13 cellular contexts compared by ENCODE assay signal in the genomic region with DNA sequence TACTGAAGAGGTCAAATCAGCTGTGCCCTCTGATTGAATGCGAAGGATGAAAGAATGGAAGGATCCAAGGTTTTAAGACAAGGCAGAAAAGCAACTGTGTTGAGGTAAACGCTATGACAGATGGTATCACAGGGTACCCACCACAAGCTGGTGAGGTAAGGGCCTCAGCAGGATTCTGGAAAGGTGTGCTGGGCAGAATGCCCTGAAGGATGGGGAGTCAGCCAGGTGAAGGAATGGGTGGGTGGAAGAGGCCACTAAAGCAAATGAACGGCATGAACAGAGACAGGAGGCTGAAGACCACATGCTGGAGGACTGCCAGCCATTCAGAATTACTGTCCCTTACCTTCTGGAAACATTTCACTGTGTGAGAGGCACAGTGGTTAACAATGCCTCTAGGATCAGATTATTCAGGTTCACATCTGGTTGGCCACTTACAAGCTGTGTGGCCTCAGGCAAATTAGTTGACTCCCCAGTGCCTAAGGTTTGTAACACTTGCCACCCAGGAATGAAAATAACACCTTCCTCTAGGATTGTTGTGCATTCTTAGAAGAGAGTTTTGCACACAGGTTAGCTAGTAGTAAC. TPM values are rescaled to one million over a fixed set of nuclear protein-coding genes. Genes with fewer than 3 reads are reported as not detected.
A peak's percentile ranks its signal among the peaks of the same experiment; 100 is the strongest.
DNase-seq lines count a peak whose midpoint lies in the region; ATAC-seq, FAIRE-seq and TF ChIP-seq lines count a peak whose summit lies in the region.
"Had no signal": no experiment of that assay in that cellular context is flagged by ENCODE, and none has a peak within 500 bp of the region (broad histone marks: within the 10 kb centered on the region; RNA-seq: fewer than 3 reads in every experiment).

No MANE protein-coding gene starts in this region.

- peak; percentile 20 for ATAC-seq in activated CD8-positive, alpha-beta memory T cell treated with anti-CD3 and anti-CD28 coated beads, Interleukin-2, amount 10 ng/mL, durations not matched to agents 7 days and 5 days
- peak; percentile 27 for ATAC-seq in central memory CD8-positive, alpha-beta T cell (replicated peaks; ENCODE audit: extremely low read depth, poor library complexity, severe bottlenecking)
- ATAC-seq in GM18870 (IDR thresholded peaks at IDR 0.05; ENCODE audit: unreplicated experiment) (no peak), HG03196 (IDR thresholded peaks at IDR 0.05; ENCODE audit: unreplicated experiment) (no peak)

- H4K20me1 ChIP-seq in neural progenitor cell (ENCODE audit: low read depth), result no peaks in the 10 kb centered on the region

- H3K4me3 ChIP-seq in small intestine (ENCODE audit: low read depth in 1 of 2, low read length in 2 of 2), result no peak overlapping the region
- H3K4me3 ChIP-seq in neural progenitor cell, result no peak overlapping the region
- H3K4me3 ChIP-seq: thyroid gland had no signal

- H3K9me3 ChIP-seq in small intestine (ENCODE audit: control insufficient read depth, low read depth) (no peaks in the 10 kb centered on the region), neural progenitor cell (ENCODE audit: low read depth) (no peaks in the 10 kb centered on the region)
- H3K9me3 ChIP-seq: thyroid gland had no signal

- H3K79me2 ChIP-seq in neural progenitor cell (ENCODE audit: low read depth), result no peaks in the 10 kb centered on the region

- DNase-seq in activated CD8-positive, alpha-beta memory T cell treated with anti-CD3 and anti-CD28 coated beads, Interleukin-2, amount 10 ng/mL, durations not matched to agents 7 days and 5 days, result peak; percentile 43
- DNase-seq in activated CD8-positive, alpha-beta memory T cell treated with anti-CD3 and anti-CD28 coated beads, Interleukin-2, amount 50 U/mL, for 48 hours, result no peak
- DNase-seq in NCI-H69 (lab: John Stamatoyannopoulos, UW) (peak; percentile 94), small intestine (no peak), neural progenitor cell (ENCODE audit: low spot score) (no peak)
- DNase-seq in central memory CD8-positive, alpha-beta T cell (ENCODE audit: low spot score in 2 of 2), result no peak
- DNase-seq: dermis blood vessel endothelial cell, thyroid gland had no signal

- WGBS in small intestine, 3 donors, result 51 to 59% (median 52%) methylated on average over 3 of the region's 3 CpGs

- H3K36me3 Mint-ChIP-seq in activated CD8-positive, alpha-beta memory T cell treated with anti-CD3 and anti-CD28 coated beads, Interleukin-2, amount 10 ng/mL, durations not matched to agents 7 days and 5 days, result peaks cover 39% of the 10 kb centered on the region
- H3K36me3 Mint-ChIP-seq in central memory CD8-positive, alpha-beta T cell (ENCODE audit: insufficient read depth), result peaks cover 21% of the 10 kb centered on the region
- H3K36me3 Mint-ChIP-seq in neural progenitor cell, result no peaks in the 10 kb centered on the region

- H3K27ac ChIP-seq in small intestine (ENCODE audit: low read depth in 1 of 2, low read length in 1 of 2) (peak overlapping the region; percentile 56 to 85), neural progenitor cell (no peak overlapping the region)
- H3K27ac ChIP-seq: thyroid gland had no signal

- H3K27me3 ChIP-seq in small intestine (ENCODE audit: control insufficient read depth in 2 of 2, insufficient read depth in 2 of 2, low read length in 2 of 2) (no peaks in the 10 kb centered on the region), neural progenitor cell (no peaks in the 10 kb centered on the region)
- H3K27me3 ChIP-seq: thyroid gland had no signal

- H3F3A ChIP-seq in neural progenitor cell (ENCODE audit: low read depth), result no peaks in the 10 kb centered on the region

- H3K36me3 ChIP-seq in small intestine (ENCODE audit: control insufficient read depth in 2 of 2, insufficient read depth in 2 of 2, low read length in 2 of 2) (no peaks in the 10 kb centered on the region), neural progenitor cell (no peaks in the 10 kb centered on the region)
- H3K36me3 ChIP-seq: thyroid gland had no signal

- CTCF ChIA-PET in activated CD8-positive, alpha-beta memory T cell treated with anti-CD3 and anti-CD28 coated beads, Interleukin-2, amount 10 ng/mL, durations not matched to agents 7 days and 5 days (lab: Charles Lee), result interaction anchor here (1.1 to 4.4 kb wide), 9 partner anchors 10 to 58 kb away, joined by 3 to 28 read pairs (median 6); a partner anchor contains a TSS

- TF ChIP-seq CTCF in neural progenitor cell (IDR thresholded peaks at IDR 0.05), result no peak

- no peak for FAIRE-seq in small intestine (lab: Jason Lieb, UNC)
- FAIRE-seq: GM12892, RCC 7860 had no signal

- no peaks in the 10 kb centered on the region for H3K27me3 Mint-ChIP-seq in activated CD8-positive, alpha-beta memory T cell treated with anti-CD3 and anti-CD28 coated beads, Interleukin-2, amount 10 ng/mL, durations not matched to agents 7 days and 5 days
- no peaks in the 10 kb centered on the region for H3K27me3 Mint-ChIP-seq in central memory CD8-positive, alpha-beta T cell
- no peaks in the 10 kb centered on the region for H3K27me3 Mint-ChIP-seq in neural progenitor cell (ENCODE audit: insufficient read depth, low read depth)

- H3K4me1 ChIP-seq in small intestine (ENCODE audit: control insufficient read depth in 2 of 2, insufficient read depth in 1 of 2, low read depth in 1 of 2, low read length in 1 of 2) (peaks cover 9 to 15% of the 10 kb centered on the region in 2 donors), neural progenitor cell (no peaks in the 10 kb centered on the region)
- H3K4me1 ChIP-seq: thyroid gland had no signal

- H3K4me3 Mint-ChIP-seq in activated CD8-positive, alpha-beta memory T cell treated with anti-CD3 and anti-CD28 coated beads, Interleukin-2, amount 10 ng/mL, durations not matched to agents 7 days and 5 days, result peak overlapping the region; percentile 64
- peak overlapping the region; percentile 76 for H3K4me3 Mint-ChIP-seq in central memory CD8-positive, alpha-beta T cell
- H3K4me3 Mint-ChIP-seq in neural progenitor cell, result no peak overlapping the region

- peak overlapping the region; percentile 91 for H3K27ac Mint-ChIP-seq in activated CD8-positive, alpha-beta memory T cell treated with anti-CD3 and anti-CD28 coated beads, Interleukin-2, amount 10 ng/mL, durations not matched to agents 7 days and 5 days
- H3K27ac Mint-ChIP-seq in central memory CD8-positive, alpha-beta T cell (ENCODE audit: low read depth), result peak overlapping the region; percentile 94
- H3K27ac Mint-ChIP-seq in neural progenitor cell, result no peak overlapping the region

- no peak overlapping the region for H3K4me2 ChIP-seq in neural progenitor cell

- H3K9ac ChIP-seq in neural progenitor cell, result no peak overlapping the region

- peaks cover 71% of the 10 kb centered on the region for H3K4me1 Mint-ChIP-seq in activated CD8-positive, alpha-beta memory T cell treated with anti-CD3 and anti-CD28 coated beads, Interleukin-2, amount 10 ng/mL, durations not matched to agents 7 days and 5 days
- H3K4me1 Mint-ChIP-seq in central memory CD8-positive, alpha-beta T cell, result peaks cover 53% of the 10 kb centered on the region
- H3K4me1 Mint-ChIP-seq in neural progenitor cell, result peaks cover 2% of the 10 kb centered on the region

- no peaks in the 10 kb centered on the region for H3K9me3 Mint-ChIP-seq in activated CD8-positive, alpha-beta memory T cell treated with anti-CD3 and anti-CD28 coated beads, Interleukin-2, amount 10 ng/mL, durations not matched to agents 7 days and 5 days (ENCODE audit: low read depth)
- no peaks in the 10 kb centered on the region for H3K9me3 Mint-ChIP-seq in central memory CD8-positive, alpha-beta T cell
- H3K9me3 Mint-ChIP-seq in neural progenitor cell, result no peaks in the 10 kb centered on the region

- no peak overlapping the region for H2AFZ ChIP-seq in neural progenitor cell (replicated peaks)

RNA-seq across cellular contexts. Expression of a gene that starts 23.5 kb away (rescaled TPM):
- 10 to 100 TPM; 66.9 to 67.5 TPM for total RNA-seq in activated CD8-positive, alpha-beta memory T cell treated with anti-CD3 and anti-CD28 coated beads, Interleukin-2, amount 10 ng/mL, durations not matched to agents 7 days and 5 days
- polyA plus RNA-seq in small intestine, result 1 to 10 TPM; 1.4 to 3.7 (median 2.2) TPM
- 0.15 TPM in 2 replicates for total RNA-seq in neural progenitor cell (ENCODE audit: low replicate concordance)
- total RNA-seq: osteocyte had no signal

Comparison
In these comparisons a context has a peak if more than half of its experiments do, and no peak if none do; other contexts are left out.
1. DNase-seq: peak in activated CD8-positive, alpha-beta memory T cell treated with anti-CD3 and anti-CD28 coated beads, Interleukin-2, amount 10 ng/mL, durations not matched to agents 7 days and 5 days (single experiment) and NCI-H69 (single experiment); none in activated CD8-positive, alpha-beta memory T cell treated with anti-CD3 and anti-CD28 coated beads, Interleukin-2, amount 50 U/mL, for 48 hours (single experiment), central memory CD8-positive, alpha-beta T cell (0 of 2), small intestine (single experiment) and neural progenitor cell (single experiment).
2. ATAC-seq: peak in activated CD8-positive, alpha-beta memory T cell treated with anti-CD3 and anti-CD28 coated beads, Interleukin-2, amount 10 ng/mL, durations not matched to agents 7 days and 5 days (single experiment) and central memory CD8-positive, alpha-beta T cell (single experiment); none in GM18870 (single experiment) and HG03196 (single experiment).
3. RNA of a gene that starts 23.5 kb away (total RNA-seq): 66.9 to 67.5 TPM in activated CD8-positive, alpha-beta memory T cell treated with anti-CD3 and anti-CD28 coated beads, Interleukin-2, amount 10 ng/mL, durations not matched to agents 7 days and 5 days; 0.15 TPM in neural progenitor cell; every median in the first group is over 10 times any median in the second.